ENCODE assay signal across 32 cellular contexts in the genomic region with DNA sequence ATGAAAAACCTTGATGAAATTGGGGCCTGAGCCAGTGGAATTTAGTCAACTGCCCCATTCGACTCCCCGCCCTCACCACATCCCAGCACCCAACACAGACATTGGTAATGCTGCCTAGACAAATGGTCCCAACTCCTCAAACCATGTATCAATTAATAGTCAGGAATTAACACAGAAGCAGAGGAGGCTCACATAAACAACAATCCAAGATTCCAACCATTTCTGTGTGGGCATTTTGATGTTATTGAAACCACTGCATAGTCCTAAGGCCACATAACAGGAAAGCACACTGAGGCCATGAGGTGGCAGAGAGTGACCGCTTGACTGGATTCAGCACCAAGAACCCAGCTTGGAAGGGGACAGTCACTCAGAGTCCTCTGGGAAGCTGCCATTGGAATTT. TPM values are rescaled to one million over a fixed set of nuclear protein-coding genes. Genes with fewer than 3 reads are reported as not detected.
"Had no signal": no experiment of that assay in that cellular context is flagged by ENCODE, and none has a peak within 500 bp of the region (broad histone marks: within the 10 kb centered on the region; RNA-seq: fewer than 3 reads in every experiment).

No MANE protein-coding gene starts in this region.

- H3K27me3 ChIP-seq: ascending aorta, body of pancreas, brain microvascular endothelial cell had no signal

- H3K9me3 ChIP-seq: ascending aorta, body of pancreas, breast epithelium had no signal

- DNase-seq: activated CD4-positive, alpha-beta memory T cell treated with anti-CD3 and anti-CD28 coated beads, Interleukin-2, amount 10 ng/mL, durations not matched to agents 7 days and 5 days; activated CD4-positive, alpha-beta T cell treated with anti-CD3 and anti-CD28 coated beads for 1 hour; activated CD4-positive, alpha-beta T cell treated with anti-CD3 and anti-CD28 coated beads for 36 hours; activated CD4-positive, alpha-beta T cell treated with anti-CD3 and anti-CD28 coated beads for 48 hours; activated CD4-positive, alpha-beta T cell treated with anti-CD3 and anti-CD28 coated beads, Interleukin-2, amount 10 ng/mL, durations not matched to agents 7 days and 5 days; activated CD4-positive, alpha-beta T cell treated with anti-CD3 and anti-CD28 coated beads, Interleukin-2, amount 50 U/mL, for 48 hours; activated CD4-positive, CD25-positive, alpha-beta regulatory T cell; activated CD8-positive, alpha-beta memory T cell treated with anti-CD3 and anti-CD28 coated beads for 24 hours; activated CD8-positive, alpha-beta memory T cell treated with anti-CD3 and anti-CD28 coated beads, Interleukin-2, amount 10 ng/mL, durations not matched to agents 7 days and 5 days; activated CD8-positive, alpha-beta memory T cell treated with anti-CD3 and anti-CD28 coated beads, Interleukin-2, amount 50 U/mL, for 48 hours; activated CD8-positive, alpha-beta T cell treated with anti-CD3 and anti-CD28 coated beads, Interleukin-2, amount 10 ng/mL, durations not matched to agents 7 days and 5 days; activated effector memory CD4-positive, alpha-beta T cell treated with Interleukin-2 at 50 U/mL for 16 hours; activated gamma-delta T cell; activated naive CD4-positive, alpha-beta T cell treated with anti-CD3 and anti-CD28 coated beads, Interleukin-2, amount 10 ng/mL, durations not matched to agents 7 days and 5 days; activated naive CD4-positive, alpha-beta T cell treated with Interleukin-2 at 50 U/mL for 16 hours; activated naive CD8-positive, alpha-beta T cell treated with anti-CD3 and anti-CD28 coated beads, Interleukin-2, amount 10 ng/mL, durations not matched to agents 7 days and 5 days; activated naive CD8-positive, alpha-beta T cell treated with anti-CD3 and anti-CD28 coated beads, Interleukin-2, amount 50 U/mL, for 24 hours; activated T-cell treated with anti-CD3 and anti-CD28 coated beads, Interleukin-2, amount 50 U/mL, for 24 hours; activated T-cell treated with anti-CD3 and anti-CD28 coated beads, Interleukin-2, amount 50 U/mL, for 48 hours; amygdala; anterior cingulate cortex; body of pancreas; brain microvascular endothelial cell; central memory CD4-positive, alpha-beta T cell; T-helper 1 cell; T-helper 2 cell; T-helper 9 cell; WERI-Rb-1 had no signal

- H3K4me1 ChIP-seq: ascending aorta, body of pancreas, breast epithelium had no signal

- H3K36me3 ChIP-seq: ascending aorta, brain microvascular endothelial cell, breast epithelium, WERI-Rb-1 had no signal

- FAIRE-seq: TTC549 had no signal

- H3K27ac ChIP-seq: ascending aorta, body of pancreas, brain microvascular endothelial cell, breast epithelium, WERI-Rb-1 had no signal

- H3K4me3 ChIP-seq: ascending aorta, body of pancreas, breast epithelium had no signal

RNA-seq across cellular contexts. Expression of a gene that starts 22.5 kb away (rescaled TPM):
- total RNA-seq: activated CD4-positive, alpha-beta memory T cell treated with anti-CD3 and anti-CD28 coated beads, Interleukin-2, amount 10 ng/mL, durations not matched to agents 7 days and 5 days; activated CD4-positive, alpha-beta T cell treated with anti-CD3 and anti-CD28 coated beads for 36 hours; activated CD4-positive, alpha-beta T cell treated with anti-CD3 and anti-CD28 coated beads, Interleukin-2, amount 10 ng/mL, durations not matched to agents 7 days and 5 days; activated CD8-positive, alpha-beta memory T cell treated with anti-CD3 and anti-CD28 coated beads, Interleukin-2, amount 10 ng/mL, durations not matched to agents 7 days and 5 days; activated CD8-positive, alpha-beta T cell treated with anti-CD3 and anti-CD28 coated beads, Interleukin-2, amount 10 ng/mL, durations not matched to agents 7 days and 5 days; activated naive CD8-positive, alpha-beta T cell treated with anti-CD3 and anti-CD28 coated beads, Interleukin-2, amount 10 ng/mL, durations not matched to agents 7 days and 5 days; activated T-helper 2 cell treated with anti-CD3 and anti-CD28 coated beads, Interferon-gamma antibody, Interleukin-2, Interleukin-4, amounts not matched to agents 10 μg/mL and 5 μg/mL and 100 μg/mL, durations not matched to agents 14 hours and 24 hours and 36 hours had no signal
